ENCODE assay signal across 7 cellular contexts in the genomic region with DNA sequence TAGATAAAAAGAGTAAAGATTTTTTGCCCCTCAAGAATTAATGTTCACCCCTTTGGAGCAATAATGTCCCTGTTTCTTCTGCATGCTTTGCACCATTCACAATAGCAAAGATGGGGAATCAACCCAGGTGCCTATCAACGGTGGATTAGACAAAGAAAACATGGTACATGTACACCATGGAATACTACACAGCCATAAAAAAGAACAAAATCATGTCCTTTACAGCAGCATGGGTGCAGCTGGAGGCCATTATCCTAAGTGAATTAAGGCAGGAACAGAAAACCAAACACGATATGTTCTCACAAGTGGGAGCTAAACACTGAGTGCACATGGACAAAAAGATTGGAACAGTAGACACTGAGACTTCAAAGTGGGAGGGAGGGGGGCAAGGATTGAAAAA.
"Had no signal": no experiment of that assay in that cellular context is flagged by ENCODE, and none has a peak within 500 bp of the region (broad histone marks: within the 10 kb centered on the region; RNA-seq: fewer than 3 reads in every experiment).

No MANE protein-coding gene starts in this region.

- H3K4me2 ChIP-seq: KMS-11 had no signal

- FAIRE-seq: HepG2, HTR-8/SVneo had no signal

- H3K9ac ChIP-seq: KMS-11 had no signal

- H3K27ac ChIP-seq: HL-60, KMS-11 had no signal

- DNase-seq: IMR-90, KBM-7, KG1 had no signal

- ATAC-seq: HepG2 had no signal
